Comparison of ENCODE assay signal across 21 cellular contexts in genomic region chr1:167165219-167165618, GRCh38. TPM values are rescaled to one million over a fixed set of nuclear protein-coding genes. Genes with fewer than 3 reads are reported as not detected.
DNase-seq lines count a peak whose midpoint lies in the region; ATAC-seq, FAIRE-seq and TF ChIP-seq lines count a peak whose summit lies in the region.
"Had no signal": no experiment of that assay in that cellular context is flagged by ENCODE, and none has a peak within 500 bp of the region (broad histone marks: within the 10 kb centered on the region; RNA-seq: fewer than 3 reads in every experiment).

No MANE protein-coding gene starts in this region.

- no peak overlapping the region for H3K4me2 ChIP-seq in K562 (ENCODE audit: insufficient read depth, low read length)
- no peak overlapping the region for H3K4me2 ChIP-seq in mesendoderm (ENCODE audit: low read length)
- H3K4me2 ChIP-seq: A549 had no signal

- H3K27me3 ChIP-seq in HUES48 (ENCODE audit: control insufficient read depth, insufficient read depth, low read length): no peaks in the 10 kb centered on the region
- peaks cover 9 to 10% of the 10 kb centered on the region in 2 experiments for H3K27me3 ChIP-seq in K562 (ENCODE audit: control insufficient read depth in 2 of 2, insufficient read depth in 2 of 2, low read length in 2 of 2)
- H3K27me3 ChIP-seq in mesendoderm (ENCODE audit: insufficient read depth, low read length, poor library complexity): no peaks in the 10 kb centered on the region

- H3K36me3 Mint-ChIP-seq in activated CD4-positive, alpha-beta T cell treated with anti-CD3 and anti-CD28 coated beads, Interleukin-2, amount 10 ng/mL, durations not matched to agents 24 days and 14 days (ENCODE audit: low read depth): no peaks in the 10 kb centered on the region
- H3K36me3 Mint-ChIP-seq: CD14-positive monocyte had no signal

- no peak overlapping the region for H2BK5ac ChIP-seq in mesendoderm (ENCODE audit: low read length)

- POLR2A ChIA-PET in K562 (lab: Yijun Ruan, JAX): interaction anchor here (0.7 kb wide), 1 partner anchor 1464 kb away, joined by 3 read pairs; no protein-coding TSS in a partner anchor

- H3K9me3 ChIP-seq in HUES48 (ENCODE audit: control insufficient read depth, insufficient read depth, low read length): no peaks in the 10 kb centered on the region; the same call in 1 of the 2 replicates
- no peaks in the 10 kb centered on the region for H3K9me3 ChIP-seq in K562 (replicated peaks; ENCODE audit: control insufficient read depth, insufficient read depth, low read depth, low read length)
- H3K9me3 ChIP-seq: A549 had no signal

- DNase-seq in K562 (ENCODE audit: extremely low read depth in 1 of 4, low spot score in 3 of 4): no peak
- no peak for DNase-seq in mesendoderm
- DNase-seq in retinal pigment epithelial cell (ENCODE audit: low read depth): no peak
- no peak for DNase-seq in NCI-H748 (lab: John Stamatoyannopoulos, UW; ENCODE audit: unreplicated experiment)
- no peak for DNase-seq in activated CD4-positive, alpha-beta T cell treated with anti-CD3 and anti-CD28 coated beads, Interleukin-2, amount 10 ng/mL, durations not matched to agents 24 days and 14 days
- no peak for DNase-seq in foreskin melanocyte
- DNase-seq: GDM1, GM23248, HCEC 1CT, Kasumi-1, NCI-H1694 treated with DMSO at 0.1 percent for 48 hours, NCI-H2081 treated with DMSO at 0.1 percent for 48 hours, NCI-H446, SHP77 treated with DMSO at 0.1 percent for 48 hours had no signal

- H3K18ac ChIP-seq in mesendoderm (ENCODE audit: low read length): no peak overlapping the region

- in situ Hi-C loops in K562 (cut with MboI): no loop called here

- 0 out of 2 replicates have a peak overlapping the region, but pooled peaks have one; percentile 47 for H3K9ac ChIP-seq in HUES48 (ENCODE audit: low read depth, low read length)
- H3K9ac ChIP-seq in K562 (ENCODE audit: insufficient read depth in 1 of 2, low read depth in 2 of 2, low read length in 2 of 2): no peak overlapping the region
- no peak overlapping the region for H3K9ac ChIP-seq in mesendoderm (ENCODE audit: low read length)
- H3K9ac ChIP-seq: GM23248 had no signal

- no peak overlapping the region for H2BK15ac ChIP-seq in mesendoderm (replicated peaks; ENCODE audit: low read depth)

- H3K36me3 ChIP-seq in HUES48 (ENCODE audit: control insufficient read depth, insufficient read depth, low read length) (no peaks in the 10 kb centered on the region), K562 (ENCODE audit: control insufficient read depth, insufficient read depth, low read length) (no peaks in the 10 kb centered on the region), mesendoderm (ENCODE audit: control insufficient read depth, insufficient read depth, low read length) (no peaks in the 10 kb centered on the region)

- TF ChIP-seq RAD21 in K562 (CRISPR knock-in tag; conservative IDR thresholded peaks at IDR 0.05 in 1 of 2, IDR thresholded peaks at IDR 0.05 in 1 of 2): no peak

- H3K27ac ChIP-seq in HUES48 (ENCODE audit: low read depth, low read length) (peak overlapping the region; percentile 93), K562 (ENCODE audit: extremely low read depth, low read depth, low read length) (no peak overlapping the region), mesendoderm (ENCODE audit: low read depth, low read length) (no peak overlapping the region)
- H3K27ac ChIP-seq: A549, GM23248, RWPE1, SK-N-MC had no signal

- peak overlapping the region; percentile 47; the same call in 1 of the 2 replicates for H3K4me3 ChIP-seq in HUES48 (ENCODE audit: low read depth, low read length)
- H3K4me3 ChIP-seq in K562: no peak overlapping the region
- H3K4me3 ChIP-seq in mesendoderm (ENCODE audit: low read length): no peak overlapping the region
- H3K4me3 ChIP-seq in retinal pigment epithelial cell (ENCODE audit: low read length): peak overlapping the region; percentile 38
- H3K4me3 ChIP-seq: A549, GM23248, SK-N-MC had no signal

- no peak for TF ChIP-seq EP300 in K562 (IDR thresholded peaks at IDR 0.05; ENCODE audit: low read length)

- ATAC-seq in K562 (no peak), GM21786 (IDR thresholded peaks at IDR 0.05; ENCODE audit: unreplicated experiment) (no peak)
- ATAC-seq: A549 had no signal

- H2AFZ ChIP-seq in K562 (ENCODE audit: low read depth, low read length): no peak overlapping the region
- H2AFZ ChIP-seq: GM23248 had no signal

- no peak for TF ChIP-seq POLR2A in K562 (conservative IDR thresholded peaks at IDR 0.05)

- WGBS in K562 (ENCODE audit: insufficient coverage, low coverage, missing lambda C conversion rate): 0% methylated on average over 2 of the region's 2 CpGs
- WGBS in mesendoderm (ENCODE audit: extremely low coverage, insufficient coverage, low lambda C conversion rate): no CpG with 5 or more reads among the region's 2 CpGs

- CTCF ChIA-PET in K562 (lab: Yijun Ruan, JAX; ENCODE audit: low intra/inter-chr PET ratio): no interaction called here

- no peak overlapping the region for H2AK5ac ChIP-seq in mesendoderm (ENCODE audit: low read length)

- H3K4me3 Mint-ChIP-seq in activated CD4-positive, alpha-beta T cell treated with anti-CD3 and anti-CD28 coated beads, Interleukin-2, amount 10 ng/mL, durations not matched to agents 24 days and 14 days: no peak overlapping the region
- H3K4me3 Mint-ChIP-seq: B cell, CD14-positive monocyte had no signal

- no peak overlapping the region for H3K23ac ChIP-seq in mesendoderm (ENCODE audit: low read length)

- H3K9me3 Mint-ChIP-seq in activated CD4-positive, alpha-beta T cell treated with anti-CD3 and anti-CD28 coated beads, Interleukin-2, amount 10 ng/mL, durations not matched to agents 24 days and 14 days: no peaks in the 10 kb centered on the region

- H3K4me1 Mint-ChIP-seq in activated CD4-positive, alpha-beta T cell treated with anti-CD3 and anti-CD28 coated beads, Interleukin-2, amount 10 ng/mL, durations not matched to agents 24 days and 14 days: peaks cover 4% of the 10 kb centered on the region
- H3K4me1 Mint-ChIP-seq: B cell, CD14-positive monocyte had no signal

- peaks cover 4% of the 10 kb centered on the region for H3K79me1 ChIP-seq in mesendoderm (ENCODE audit: low read length)

- H2BK120ac ChIP-seq in mesendoderm (ENCODE audit: low read depth, low read length): no peak overlapping the region

- peaks cover 3% of the 10 kb centered on the region for H3K9me1 ChIP-seq in K562 (ENCODE audit: control insufficient read depth, insufficient read depth, low read length)

- peak; percentile 19 for FAIRE-seq in K562 (lab: Jason Lieb, UNC)
- FAIRE-seq: A549 had no signal

- intact Hi-C loops in K562 (cut with micrococcal nuclease): no loop called here
- intact Hi-C loops in activated CD4-positive, alpha-beta T cell treated with anti-CD3 and anti-CD28 coated beads, Interleukin-2, amount 10 ng/mL, durations not matched to agents 24 days and 14 days (cut with micrococcal nuclease): no loop called here

- no TSS peak for BruUV-seq in K562 (replicated peaks; lab: Mats Ljungman, UMichigan)

- peak overlapping the region; percentile 40 for H3K56ac ChIP-seq in mesendoderm (ENCODE audit: low read length)

- H4K5ac ChIP-seq in mesendoderm (ENCODE audit: low read length): no peak overlapping the region

- no peak overlapping the region for H4K8ac ChIP-seq in mesendoderm (ENCODE audit: low read depth, low read length)

- no peaks in the 10 kb centered on the region for H4K20me1 ChIP-seq in K562 (replicated peaks; ENCODE audit: control insufficient read depth, insufficient read depth, low read length)

- H3K27me3 Mint-ChIP-seq in activated CD4-positive, alpha-beta T cell treated with anti-CD3 and anti-CD28 coated beads, Interleukin-2, amount 10 ng/mL, durations not matched to agents 24 days and 14 days: peaks cover 40% of the 10 kb centered on the region

- H3K4me1 ChIP-seq in HUES48 (ENCODE audit: control insufficient read depth, insufficient read depth, low read length) (peaks cover 44% of the 10 kb centered on the region), K562 (replicated peaks in 1 of 2; ENCODE audit: control insufficient read depth in 2 of 2, insufficient read depth in 2 of 2, low read length in 2 of 2) (peaks cover 0 to 12% of the 10 kb centered on the region in 2 experiments; a peak in 3 of 5 replicates), mesendoderm (ENCODE audit: control insufficient read depth, low read depth, low read length) (peaks cover 20% of the 10 kb centered on the region)
- H3K4me1 ChIP-seq: A549 had no signal

- TF ChIP-seq CTCF in K562 (IDR thresholded peaks at IDR 0.05 in 2 of 3, conservative IDR thresholded peaks at IDR 0.05 in 1 of 3; ENCODE audit: insufficient read depth in 2 of 3, low read depth in 1 of 3, low read length in 3 of 3): no peak
- no peak for TF ChIP-seq CTCF in retinal pigment epithelial cell (conservative IDR thresholded peaks at IDR 0.05; ENCODE audit: low read depth, low read length)

- no peaks in the 10 kb centered on the region for H3K79me2 ChIP-seq in K562 (ENCODE audit: control insufficient read depth, insufficient read depth, low read length)
- H3K79me2 ChIP-seq in mesendoderm (ENCODE audit: control insufficient read depth, insufficient read depth, low read length): peaks cover 5% of the 10 kb centered on the region

- H3K27ac Mint-ChIP-seq in activated CD4-positive, alpha-beta T cell treated with anti-CD3 and anti-CD28 coated beads, Interleukin-2, amount 10 ng/mL, durations not matched to agents 24 days and 14 days: no peak overlapping the region
- H3K27ac Mint-ChIP-seq: B cell, CD14-positive monocyte had no signal

- H3K4ac ChIP-seq in mesendoderm (ENCODE audit: low read depth, low read length): no peak overlapping the region

RNA-seq across cellular contexts. Expression of gene POU2F1, which starts 55.5 kb away (rescaled TPM):
- total RNA-seq in K562 (2011; cell fraction: chromatin; rRNA removed; ENCODE audit: low replicate concordance): 34.9 and 64.7 TPM in 2 replicates
- total RNA-seq in K562 (2011; cell fraction: nucleolus; rRNA removed): 9.8 and 13.7 TPM in 2 replicates
- total RNA-seq in K562 (2011; cell fraction: nucleoplasm; rRNA removed): 33.9 and 47.9 TPM in 2 replicates
- total RNA-seq in K562 (2014; rRNA removed) (6.0 and 8.5 TPM in 2 replicates), K562 (2014; rRNA removed; fragmentation: Illumina TruSeq; extraction: Trizol) (18.2 and 20.1 TPM in 2 replicates), K562 (2015; rRNA removed; fragmentation: Illumina TruSeq; extraction: Trizol) (14.4 and 14.9 TPM in 2 replicates), K562 (2021) (19.9 and 22.3 TPM in 2 replicates)
- polyA plus RNA-seq in K562 (2011; rRNA removed) (13.6 and 14.2 TPM in 2 replicates), K562 (2014; fragmentation: Illumina TruSeq; extraction: Trizol) (7.9 and 8.2 TPM in 2 replicates), K562 (2014; fragmentation: Nextera tagmentation; extraction: Ambion mirVana) (1 to 10 TPM; 2.6 to 6.0 TPM), K562 (2014; rRNA removed) (5.9 and 8.8 TPM in 2 replicates)
- 13.0 and 21.3 TPM in 2 replicates for polyA plus RNA-seq in K562 (2011; cell fraction: cytosol; rRNA removed)
- 15.4 and 22.1 TPM in 2 replicates for polyA plus RNA-seq in K562 (2011; cell fraction: nucleus; rRNA removed)
- polyA plus RNA-seq in K562 (2012): 3.2 and 5.0 TPM in 2 replicates
- polyA minus RNA-seq in K562 (2011; rRNA and poly(A)+ RNA removed): 33.3 and 39.0 TPM in 2 replicates
- 8.8 and 9.9 TPM in 2 replicates for polyA minus RNA-seq in K562 (2011; cell fraction: cytosol; rRNA and poly(A)+ RNA removed)
- 16.7 and 24.5 TPM in 2 replicates for polyA minus RNA-seq in K562 (2011; cell fraction: nucleus; rRNA and poly(A)+ RNA removed)
- polyA plus RNA-seq in mesendoderm (2013, experiment 1 of 2): 22.0 TPM
- 19.4 TPM for polyA plus RNA-seq in mesendoderm (2013, experiment 2 of 2)
- total RNA-seq in activated CD4-positive, alpha-beta T cell treated with anti-CD3 and anti-CD28 coated beads, Interleukin-2, amount 10 ng/mL, durations not matched to agents 24 days and 14 days: 17.2 and 17.5 TPM in 2 replicates

Comparison
In these comparisons a context has a peak if more than half of its experiments do, and no peak if none do; other contexts are left out.
1. H3K4me3 ChIP-seq: peak in HUES48 (single experiment) and retinal pigment epithelial cell (single experiment); none in K562 (single experiment) and mesendoderm (single experiment).